16 cellular contexts compared by ENCODE assay signal in genomic region chr1:106846656-106847055, GRCh38.
DNase-seq lines count a peak whose midpoint lies in the region; ATAC-seq, FAIRE-seq and TF ChIP-seq lines count a peak whose summit lies in the region.
"Had no signal": no experiment of that assay in that cellular context is flagged by ENCODE, and none has a peak within 500 bp of the region (broad histone marks: within the 10 kb centered on the region; RNA-seq: fewer than 3 reads in every experiment).

No MANE protein-coding gene starts in this region.

- DNase-seq in RCC 7860 (ENCODE audit: low spot score): peak; percentile 53
- DNase-seq in heart left ventricle: no peak
- DNase-seq in effector memory CD8-positive, alpha-beta T cell: no peak
- DNase-seq in GM13976 (ENCODE audit: low spot score): no peak
- DNase-seq in cerebellar cortex (ENCODE audit: low spot score): no peak
- DNase-seq: MG63, PC-3, spleen had no signal

- no peak overlapping the region for H3K4me3 Mint-ChIP-seq in effector memory CD8-positive, alpha-beta T cell
- H3K4me3 Mint-ChIP-seq: mesothelial cell of epicardium had no signal

- no peaks in the 10 kb centered on the region for H3K4me1 ChIP-seq in heart left ventricle
- H3K4me1 ChIP-seq: BLaER1 treated with 17β-estradiol and CSF1 and Interleukin-3, amounts not matched to agents 10 nM and 100 nM; spleen; suprapubic skin had no signal

- no peak for TF ChIP-seq CTCF in heart left ventricle (IDR thresholded peaks at IDR 0.05)
- no peak for TF ChIP-seq CTCF in GM13976 (IDR thresholded peaks at IDR 0.05; ENCODE audit: borderline replicate concordance, control extremely low read depth, extremely low read depth, insufficient read depth, missing control alignments)

- no peaks in the 10 kb centered on the region for H3K27me3 Mint-ChIP-seq in effector memory CD8-positive, alpha-beta T cell

- 81 to 93% (median 88%) methylated on average over 1 of the region's 1 CpG for WGBS in heart left ventricle, 4 donors

- H3K36me3 ChIP-seq in heart left ventricle: no peaks in the 10 kb centered on the region
- H3K36me3 ChIP-seq: BLaER1 treated with 17β-estradiol and CSF1 and Interleukin-3, amounts not matched to agents 10 nM and 100 nM; MG63; spleen; suprapubic skin had no signal

- intact Hi-C loops in heart left ventricle (cut with DNase I): no loop called here

- peak; percentile 94 for FAIRE-seq in RCC 7860 (lab: Jason Lieb, UNC)
- FAIRE-seq: colon had no signal

- peaks cover 6 to 7% of the 10 kb centered on the region in 2 donors for H3K9me3 Mint-ChIP-seq in effector memory CD8-positive, alpha-beta T cell
- H3K9me3 Mint-ChIP-seq: mesothelial cell of epicardium had no signal

- in situ Hi-C loops in GM13976 (cut with MboI; ENCODE audit: low sequenced_read_pairs, unreplicated experiment): no loop called here

- H3K27me3 ChIP-seq in heart left ventricle: no peaks in the 10 kb centered on the region
- H3K27me3 ChIP-seq: BLaER1 treated with 17β-estradiol and CSF1 and Interleukin-3, amounts not matched to agents 10 nM and 100 nM; MG63; spleen; suprapubic skin had no signal

- H3K27ac ChIP-seq in heart left ventricle: no peak overlapping the region
- H3K27ac ChIP-seq: BLaER1 treated with 17β-estradiol and CSF1 and Interleukin-3, amounts not matched to agents 10 nM and 100 nM; spleen; suprapubic skin had no signal

- no peaks in the 10 kb centered on the region for H3K4me1 Mint-ChIP-seq in effector memory CD8-positive, alpha-beta T cell (ENCODE audit: low read depth in 2 of 2)
- H3K4me1 Mint-ChIP-seq: mesothelial cell of epicardium had no signal

- no peak overlapping the region for H3K4me3 ChIP-seq in heart left ventricle
- H3K4me3 ChIP-seq: BLaER1 treated with 17β-estradiol and CSF1 and Interleukin-3, amounts not matched to agents 10 nM and 100 nM; MG63; spleen; suprapubic skin had no signal

- no peak for TF ChIP-seq POLR2A in heart left ventricle (IDR thresholded peaks at IDR 0.05)

- ATAC-seq in GM18909 (IDR thresholded peaks at IDR 0.05; ENCODE audit: poor library complexity, unreplicated experiment): peak; percentile 100
- ATAC-seq in GM21576 (IDR thresholded peaks at IDR 0.05; ENCODE audit: unreplicated experiment): peak; percentile 78
- peak; percentile 81 for ATAC-seq in HG03064 (IDR thresholded peaks at IDR 0.05; ENCODE audit: low read depth, unreplicated experiment)
- ATAC-seq in heart left ventricle: no peak
- no peak for ATAC-seq in effector memory CD8-positive, alpha-beta T cell (replicated peaks)
- ATAC-seq: activated CD4-positive, CD25-positive, alpha-beta regulatory T cell treated with anti-CD3 and anti-CD28 coated beads, Interleukin-2, amount 50 U/mL, for 24 hours; PC-3 had no signal

- no peaks in the 10 kb centered on the region for H3K9me3 ChIP-seq in heart left ventricle
- H3K9me3 ChIP-seq: BLaER1 treated with 17β-estradiol and CSF1 and Interleukin-3, amounts not matched to agents 10 nM and 100 nM; MG63; spleen; suprapubic skin had no signal

- H3K27ac Mint-ChIP-seq in effector memory CD8-positive, alpha-beta T cell: no peak overlapping the region
- H3K27ac Mint-ChIP-seq: mesothelial cell of epicardium had no signal

- no peaks in the 10 kb centered on the region for H3K36me3 Mint-ChIP-seq in effector memory CD8-positive, alpha-beta T cell (ENCODE audit: insufficient read depth)
- H3K36me3 Mint-ChIP-seq: mesothelial cell of epicardium had no signal

Comparison
In these comparisons a context has a peak if more than half of its experiments do, and no peak if none do; other contexts are left out.
1. ATAC-seq: peak in GM18909 (single experiment), GM21576 (single experiment) and HG03064 (single experiment); none in heart left ventricle (0 of 4) and effector memory CD8-positive, alpha-beta T cell (single experiment).